ENCODE assay signal across 30 cellular contexts in the genomic region with DNA sequence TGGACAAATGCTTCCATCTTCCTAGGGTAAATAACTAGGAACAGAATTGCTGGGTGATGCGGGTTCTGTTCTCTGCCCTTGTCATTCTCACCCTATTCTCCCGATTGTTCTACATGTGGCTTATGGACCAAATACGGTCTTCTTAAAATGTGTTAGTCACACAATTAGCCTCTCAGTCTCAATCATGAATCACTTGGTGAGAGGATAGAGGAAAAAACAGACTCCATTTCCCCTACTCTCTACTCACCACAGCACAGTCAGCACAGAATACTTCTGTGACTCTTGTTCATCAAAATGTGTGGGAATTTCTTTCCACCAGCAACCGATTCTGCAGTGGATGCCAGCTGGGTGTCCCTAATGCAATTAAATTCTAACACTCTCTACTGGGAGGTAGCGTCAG.
"Had no signal": no experiment of that assay in that cellular context is flagged by ENCODE, and none has a peak within 500 bp of the region (broad histone marks: within the 10 kb centered on the region; RNA-seq: fewer than 3 reads in every experiment).

No MANE protein-coding gene starts in this region.

- H2AFZ ChIP-seq: hepatocyte had no signal

- H3K36me3 Mint-ChIP-seq: activated naive CD4-positive, alpha-beta T cell treated with anti-CD3 and anti-CD28 coated beads, Interleukin-2, amount 10 ng/mL, durations not matched to agents 7 days and 5 days; mesothelial cell of epicardium; naive B cell; WTC11 had no signal

- H3K4me1 ChIP-seq: breast epithelium, esophagus squamous epithelium, gastroesophageal sphincter, pancreas, prostate gland, suprapubic skin, tibial artery, upper lobe of right lung had no signal

- H3K9me3 ChIP-seq: breast epithelium, esophagus squamous epithelium, gastroesophageal sphincter, pancreas, prostate gland, suprapubic skin, tibial artery, upper lobe of right lung had no signal

- ATAC-seq: gastroesophageal sphincter, left cardiac atrium, left ventricle myocardium superior, pancreas, T-helper 17 cell, upper lobe of right lung, WTC11 had no signal

- H3K4me2 ChIP-seq: hepatocyte had no signal

- H3K9me3 Mint-ChIP-seq: activated CD4-positive, alpha-beta memory T cell treated with anti-CD3 and anti-CD28 coated beads, Interleukin-2, amount 10 ng/mL, durations not matched to agents 7 days and 5 days; activated CD4-positive, alpha-beta T cell treated with anti-CD3 and anti-CD28 coated beads, Interleukin-2, amount 10 ng/mL, durations not matched to agents 7 days and 5 days; activated naive CD4-positive, alpha-beta T cell treated with anti-CD3 and anti-CD28 coated beads, Interleukin-2, amount 10 ng/mL, durations not matched to agents 7 days and 5 days; activated T-cell treated with anti-CD3 and anti-CD28 coated beads, Interleukin-2, amount 50 U/mL, for 24 hours; central memory CD8-positive, alpha-beta T cell; dendritic cell treated with granulocyte-macrophage colony-stimulating factor and Interleukin-4, amounts not matched to agents 40 ng/mL and 50 ng/mL, for 4 days; endodermal cell; mesothelial cell of epicardium; naive B cell; WTC11 had no signal

- H3K4me3 Mint-ChIP-seq: activated CD4-positive, alpha-beta memory T cell treated with anti-CD3 and anti-CD28 coated beads, Interleukin-2, amount 10 ng/mL, durations not matched to agents 7 days and 5 days; activated CD4-positive, alpha-beta T cell treated with anti-CD3 and anti-CD28 coated beads, Interleukin-2, amount 10 ng/mL, durations not matched to agents 7 days and 5 days; activated naive CD4-positive, alpha-beta T cell treated with anti-CD3 and anti-CD28 coated beads, Interleukin-2, amount 10 ng/mL, durations not matched to agents 7 days and 5 days; activated T-cell treated with anti-CD3 and anti-CD28 coated beads, Interleukin-2, amount 50 U/mL, for 24 hours; central memory CD8-positive, alpha-beta T cell; dendritic cell treated with granulocyte-macrophage colony-stimulating factor and Interleukin-4, amounts not matched to agents 40 ng/mL and 50 ng/mL, for 4 days; endodermal cell; mesothelial cell of epicardium; naive B cell; T-helper 17 cell; WTC11 had no signal

- H3K79me2 ChIP-seq: hepatocyte had no signal

- H3K4me3 ChIP-seq: breast epithelium, esophagus squamous epithelium, gastroesophageal sphincter, hepatocyte, pancreas, prostate gland, suprapubic skin, tibial artery, upper lobe of right lung had no signal

- H3K27ac ChIP-seq: breast epithelium, epithelial cell of prostate, esophagus squamous epithelium, gastroesophageal sphincter, hepatocyte, pancreas, prostate gland, suprapubic skin, tibial artery, upper lobe of right lung had no signal

- H3K4me1 Mint-ChIP-seq: activated CD4-positive, alpha-beta memory T cell treated with anti-CD3 and anti-CD28 coated beads, Interleukin-2, amount 10 ng/mL, durations not matched to agents 7 days and 5 days; activated CD4-positive, alpha-beta T cell treated with anti-CD3 and anti-CD28 coated beads, Interleukin-2, amount 10 ng/mL, durations not matched to agents 7 days and 5 days; activated naive CD4-positive, alpha-beta T cell treated with anti-CD3 and anti-CD28 coated beads, Interleukin-2, amount 10 ng/mL, durations not matched to agents 7 days and 5 days; central memory CD8-positive, alpha-beta T cell; T-helper 17 cell; WTC11 had no signal

- DNase-seq: activated CD4-positive, alpha-beta memory T cell treated with anti-CD3 and anti-CD28 coated beads, Interleukin-2, amount 10 ng/mL, durations not matched to agents 7 days and 5 days; activated CD4-positive, alpha-beta T cell treated with anti-CD3 and anti-CD28 coated beads for 1 hour; activated CD4-positive, alpha-beta T cell treated with anti-CD3 and anti-CD28 coated beads, Interleukin-2, amount 10 ng/mL, durations not matched to agents 7 days and 5 days; activated CD8-positive, alpha-beta memory T cell treated with anti-CD3 and anti-CD28 coated beads, Interleukin-2, amount 50 U/mL, for 48 hours; activated gamma-delta T cell; activated naive CD4-positive, alpha-beta T cell treated with anti-CD3 and anti-CD28 coated beads, Interleukin-2, amount 10 ng/mL, durations not matched to agents 7 days and 5 days; activated T-cell treated with anti-CD3 and anti-CD28 coated beads, Interleukin-2, amount 50 U/mL, for 24 hours; amniotic stem cell; endodermal cell; esophagus squamous epithelium; islet precursor cell; left cardiac atrium; left ventricle myocardium superior; naive B cell; nucleus accumbens; pancreas; stimulated activated naive CD4-positive, alpha-beta T cell; T-helper 17 cell; tibial artery; upper lobe of right lung had no signal

- H3K27me3 Mint-ChIP-seq: activated CD4-positive, alpha-beta memory T cell treated with anti-CD3 and anti-CD28 coated beads, Interleukin-2, amount 10 ng/mL, durations not matched to agents 7 days and 5 days; activated naive CD4-positive, alpha-beta T cell treated with anti-CD3 and anti-CD28 coated beads, Interleukin-2, amount 10 ng/mL, durations not matched to agents 7 days and 5 days; activated T-cell treated with anti-CD3 and anti-CD28 coated beads, Interleukin-2, amount 50 U/mL, for 24 hours; naive B cell had no signal

- H3K36me3 ChIP-seq: breast epithelium, esophagus squamous epithelium, gastroesophageal sphincter, pancreas, prostate gland, suprapubic skin, tibial artery, upper lobe of right lung had no signal

- H3K27ac Mint-ChIP-seq: activated CD4-positive, alpha-beta memory T cell treated with anti-CD3 and anti-CD28 coated beads, Interleukin-2, amount 10 ng/mL, durations not matched to agents 7 days and 5 days; activated CD4-positive, alpha-beta T cell treated with anti-CD3 and anti-CD28 coated beads, Interleukin-2, amount 10 ng/mL, durations not matched to agents 7 days and 5 days; activated naive CD4-positive, alpha-beta T cell treated with anti-CD3 and anti-CD28 coated beads, Interleukin-2, amount 10 ng/mL, durations not matched to agents 7 days and 5 days; activated T-cell treated with anti-CD3 and anti-CD28 coated beads, Interleukin-2, amount 50 U/mL, for 24 hours; dendritic cell treated with granulocyte-macrophage colony-stimulating factor and Interleukin-4, amounts not matched to agents 40 ng/mL and 50 ng/mL, for 4 days; endodermal cell; mesothelial cell of epicardium; naive B cell; T-helper 17 cell; WTC11 had no signal

- FAIRE-seq: pancreas had no signal

- H3K27me3 ChIP-seq: breast epithelium, gastroesophageal sphincter, hepatocyte, pancreas, suprapubic skin, tibial artery had no signal
